ENCODE assay signal across 15 cellular contexts in genomic region chr22:26416256-26416655, GRCh38. TPM values are rescaled to one million over a fixed set of nuclear protein-coding genes. Genes with fewer than 3 reads are reported as not detected.
DNase-seq lines count a peak whose midpoint lies in the region; ATAC-seq, FAIRE-seq and TF ChIP-seq lines count a peak whose summit lies in the region.
"Had no signal": no experiment of that assay in that cellular context is flagged by ENCODE, and none has a peak within 500 bp of the region (broad histone marks: within the 10 kb centered on the region; RNA-seq: fewer than 3 reads in every experiment).

No MANE protein-coding gene starts in this region.

- H3K36me3 ChIP-seq in HCT116 (ENCODE audit: control insufficient read depth in 1 of 2, insufficient read depth in 2 of 2, low read length in 2 of 2): no peaks in the 10 kb centered on the region
- H3K36me3 ChIP-seq in RWPE2 (ENCODE audit: low read depth): no peaks in the 10 kb centered on the region
- H3K36me3 ChIP-seq in H1 (ENCODE audit: control insufficient read depth in 2 of 4, insufficient read depth in 4 of 4, low read length in 3 of 4): no peaks in the 10 kb centered on the region
- no peaks in the 10 kb centered on the region for H3K36me3 ChIP-seq in trophoblast cell (ENCODE audit: control insufficient read depth in 1 of 2, insufficient read depth in 2 of 2, low read length in 2 of 2)

- RAD21 ChIA-PET in HCT116 (lab: Charles Lee; ENCODE audit: low non-redundant PET in 1 of 2, low total read pairs in 2 of 2, uncharacterized antibody in 2 of 2, unreplicated experiment in 2 of 2): no interaction called here

- 82% methylated on average over 4 of the region's 4 CpGs; no CpG with 5 or more reads in 1 of the 2 experiments for WGBS in H1 (ENCODE audit: extremely low coverage in 1 of 2, insufficient coverage in 1 of 2, insufficient read length in 1 of 2, insufficient replicate concordance in 2 of 2, low coverage in 1 of 2, low lambda C conversion rate in 2 of 2, missing lambda C conversion rate in 1 of 2), 2 experiments
- no CpG with 5 or more reads among the region's 4 CpGs for WGBS in trophoblast cell (ENCODE audit: extremely low coverage, insufficient coverage, insufficient read length)

- no peak overlapping the region for H2BK120ac ChIP-seq in H1 (replicated peaks; ENCODE audit: low read depth, low read length)
- peak overlapping the region; percentile 56 for H2BK120ac ChIP-seq in trophoblast cell (ENCODE audit: insufficient read depth, low read length, poor library complexity)

- H4K5ac ChIP-seq in H1 (ENCODE audit: insufficient read length, low read depth, low read length): no peak overlapping the region

- H4K12ac ChIP-seq in trophoblast cell (ENCODE audit: low read depth, low read length): no peak overlapping the region

- no peaks in the 10 kb centered on the region for H3K79me2 ChIP-seq in HCT116 (ENCODE audit: insufficient read depth, low read length)
- H3K79me2 ChIP-seq in H1 (ENCODE audit: control insufficient read depth in 1 of 2, insufficient read depth in 2 of 2, low read length in 2 of 2): no peaks in the 10 kb centered on the region
- no peaks in the 10 kb centered on the region for H3K79me2 ChIP-seq in trophoblast cell (ENCODE audit: control insufficient read depth, insufficient read depth, low read length, poor library complexity)

- H3K79me1 ChIP-seq in H1 (ENCODE audit: low read depth, low read length) (no peaks in the 10 kb centered on the region), trophoblast cell (ENCODE audit: low read length) (peaks cover 15% of the 10 kb centered on the region)

- H3K9me2 ChIP-seq in HCT116 (ENCODE audit: insufficient read depth): no peaks in the 10 kb centered on the region

- H2AFZ ChIP-seq in HCT116 (ENCODE audit: low read depth, low read length, poor library complexity, severe bottlenecking) (no peak overlapping the region), H1 (ENCODE audit: low read length) (no peak overlapping the region), trophoblast cell (ENCODE audit: insufficient read depth, low read length, poor library complexity) (no peak overlapping the region)

- no peak for TF ChIP-seq CTCF in HCT116 (IDR thresholded peaks at IDR 0.05 in 2 of 3, conservative IDR thresholded peaks at IDR 0.05 in 1 of 3; ENCODE audit: borderline replicate concordance in 1 of 3, insufficient read depth in 1 of 3, low read depth in 2 of 3, low read length in 2 of 3)
- TF ChIP-seq CTCF in RWPE2 (IDR thresholded peaks at IDR 0.05; ENCODE audit: poor library complexity, severe bottlenecking): no peak
- no peak for TF ChIP-seq CTCF in H1 (IDR thresholded peaks at IDR 0.05; ENCODE audit: control extremely low read depth in 1 of 3, insufficient read depth in 1 of 3, low read depth in 1 of 3, low read length in 3 of 3)

- H3K4me3 ChIP-seq in HCT116 (replicated peaks in 1 of 2; ENCODE audit: low read depth in 1 of 2, low read length in 2 of 2) (no peak overlapping the region), RWPE2 (ENCODE audit: severe bottlenecking) (no peak overlapping the region), H1 (ENCODE audit: extremely low read depth in 1 of 4, insufficient read depth in 2 of 4, low read depth in 3 of 4, low read length in 4 of 4) (no peak overlapping the region), trophoblast cell (ENCODE audit: low read depth, low read length) (no peak overlapping the region)

- no peak overlapping the region for H3K27ac ChIP-seq in HCT116 (ENCODE audit: low read depth, low read length)
- peak overlapping the region; percentile 92 for H3K27ac ChIP-seq in RWPE2 (ENCODE audit: poor library complexity, severe bottlenecking)
- H3K27ac ChIP-seq in H1 (ENCODE audit: low read depth, low read length): no peak overlapping the region
- peak overlapping the region; percentile 87 for H3K27ac ChIP-seq in trophoblast cell (ENCODE audit: low read depth, low read length)

- H3K23ac ChIP-seq in H1 (ENCODE audit: insufficient read length) (no peak overlapping the region), trophoblast cell (ENCODE audit: low read length) (no peak overlapping the region)

- no peak overlapping the region for H2AK5ac ChIP-seq in H1 (ENCODE audit: low read depth, low read length)
- no peak overlapping the region for H2AK5ac ChIP-seq in trophoblast cell (ENCODE audit: low read length)

- H3K4ac ChIP-seq in H1 (replicated peaks; ENCODE audit: insufficient read length, low read depth, low read length) (no peak overlapping the region), trophoblast cell (ENCODE audit: low read depth, low read length) (no peak overlapping the region)

- H4K91ac ChIP-seq in H1 (replicated peaks; ENCODE audit: insufficient read length, low read length) (no peak overlapping the region), trophoblast cell (ENCODE audit: low read depth, low read length) (peak overlapping the region; percentile 83)

- no peak overlapping the region for H2BK20ac ChIP-seq in H1 (ENCODE audit: low read length)

- H4K8ac ChIP-seq in H1 (ENCODE audit: extremely low read depth, insufficient read depth, low read length): no peak overlapping the region
- H4K8ac ChIP-seq in trophoblast cell (ENCODE audit: low read depth, low read length): no peak overlapping the region

- no peaks in the 10 kb centered on the region for H3K23me2 ChIP-seq in H1 (ENCODE audit: low read depth, low read length)

- no peak for TF ChIP-seq RAD21 in HCT116 (IDR thresholded peaks at IDR 0.05; ENCODE audit: low read depth)
- no peak for TF ChIP-seq RAD21 in H1 (IDR thresholded peaks at IDR 0.05 in 1 of 2, conservative IDR thresholded peaks at IDR 0.05 in 1 of 2; ENCODE audit: low read depth in 2 of 2, low read length in 2 of 2)

- H3K4me1 ChIP-seq in HCT116 (ENCODE audit: control insufficient read depth in 1 of 2, insufficient read depth in 2 of 2, low read length in 2 of 2) (peaks cover 11 to 14% of the 10 kb centered on the region in 2 experiments), RWPE2 (ENCODE audit: insufficient read depth, poor library complexity, severe bottlenecking) (peaks cover 20% of the 10 kb centered on the region), H1 (replicated peaks in 1 of 4; ENCODE audit: control insufficient read depth in 3 of 4, insufficient read depth in 4 of 4, low read length in 3 of 4) (no peaks in the 10 kb centered on the region), trophoblast cell (ENCODE audit: control insufficient read depth in 1 of 2, insufficient read depth in 2 of 2, low read length in 2 of 2) (peaks cover 19 to 22% of the 10 kb centered on the region in 2 experiments)

- H3K14ac ChIP-seq in H1 (ENCODE audit: insufficient read length) (no peak overlapping the region), trophoblast cell (ENCODE audit: low read length) (peak overlapping the region; percentile 28)

- H3K9me3 ChIP-seq in HCT116 (ENCODE audit: control insufficient read depth in 1 of 2, insufficient read depth in 1 of 2, low read depth in 1 of 2, low read length in 2 of 2): 0 out of 4 replicates have a peak, but pooled peaks cover 0 to under 1% of the 10 kb centered on the region in 2 experiments
- no peaks in the 10 kb centered on the region for H3K9me3 ChIP-seq in RWPE2 (ENCODE audit: severe bottlenecking)
- H3K9me3 ChIP-seq in H1 (ENCODE audit: insufficient read depth in 2 of 2, low read depth in 1 of 2, low read length in 1 of 2): no peaks in the 10 kb centered on the region
- H3K9me3 ChIP-seq in trophoblast cell (ENCODE audit: insufficient read depth, low read depth, low read length): peaks cover 2% of the 10 kb centered on the region

- H2BK5ac ChIP-seq in H1 (ENCODE audit: low read depth, low read length): no peak overlapping the region
- H2BK5ac ChIP-seq in trophoblast cell (ENCODE audit: low read depth, low read length, poor library complexity): peak overlapping the region; percentile 75

- H3K4me2 ChIP-seq in HCT116 (ENCODE audit: low read length) (peak overlapping the region; percentile 49; the same call in 1 of the 2 replicates), H1 (ENCODE audit: insufficient read depth in 1 of 2, low read depth in 2 of 2, low read length in 2 of 2) (no peak overlapping the region; a peak in 1 of 4 replicates), trophoblast cell (ENCODE audit: low read length) (no peak overlapping the region)

- TF ChIP-seq POLR2A in HCT116 (IDR thresholded peaks at IDR 0.05; ENCODE audit: borderline replicate concordance, extremely low read depth, insufficient read depth, insufficient read length) (no peak), H1 (IDR thresholded peaks at IDR 0.05; ENCODE audit: control extremely low read depth in 1 of 2, low read depth in 2 of 2, low read length in 2 of 2) (no peak)

- intact Hi-C loops in HCT116 (cut with micrococcal nuclease): no loop called here

- ATAC-seq in HCT116 (no peak), RWPE2 (ENCODE audit: low read depth) (peak; percentile 56), HG03565 (IDR thresholded peaks at IDR 0.05; ENCODE audit: unreplicated experiment) (no peak)
- ATAC-seq: CD8-positive, alpha-beta T cell had no signal

- no peak for DNase-seq in HCT116 (ENCODE audit: low read depth, low spot score)
- no peak for DNase-seq in RWPE2 (ENCODE audit: low spot score)
- DNase-seq in H1 (ENCODE audit: low read depth in 1 of 2, low spot score in 2 of 2): no peak
- no peak for DNase-seq in trophoblast cell
- DNase-seq in NCI-H774 (lab: John Stamatoyannopoulos, UW): no peak
- no peak for DNase-seq in SK-N-DZ (ENCODE audit: low spot score)
- DNase-seq: CD8-positive, alpha-beta T cell; COR-L47; DMS153; DND-41; GDM1 had no signal

- 0 out of 2 replicates have a peak overlapping the region, but pooled peaks have one; percentile 50 for H2BK12ac ChIP-seq in H1 (ENCODE audit: low read depth, low read length)
- H2BK12ac ChIP-seq in trophoblast cell (ENCODE audit: low read length): peak overlapping the region; percentile 50

- H4K20me1 ChIP-seq in HCT116 (ENCODE audit: insufficient read depth) (no peaks in the 10 kb centered on the region), H1 (replicated peaks in 1 of 2; ENCODE audit: control insufficient read depth in 1 of 2, insufficient read depth in 2 of 2, low read length in 2 of 2) (no peaks in the 10 kb centered on the region)

- no peak for FAIRE-seq in H1 (lab: Jason Lieb, UNC)
- FAIRE-seq: A204.1, D721Med, GM19239 had no signal

- CTCF ChIA-PET in HCT116 (lab: Charles Lee) (no interaction called here), H1 (lab: Charles Lee; ENCODE audit: partially characterized antibody) (interaction anchor here (0.9 to 3.8 kb wide), 8 partner anchors 10 to 58 kb away, joined by 3 to 15 read pairs (median 5); no protein-coding TSS in a partner anchor)

- H3K27me3 ChIP-seq in HCT116 (ENCODE audit: insufficient read depth, low read length): peaks cover 66% of the 10 kb centered on the region
- H3K27me3 ChIP-seq in RWPE2 (ENCODE audit: insufficient read depth, poor library complexity, severe bottlenecking): no peaks in the 10 kb centered on the region
- H3K27me3 ChIP-seq in H1 (replicated peaks in 1 of 4; ENCODE audit: control insufficient read depth in 3 of 4, extremely low read depth in 1 of 4, insufficient read depth in 3 of 4, low read length in 3 of 4): 0 out of 7 replicates have a peak, but pooled peaks cover 0 to 4% (median 0%) of the 10 kb centered on the region in 4 experiments
- no peaks in the 10 kb centered on the region for H3K27me3 ChIP-seq in trophoblast cell (ENCODE audit: insufficient read depth, low read length)

- H3K9ac ChIP-seq in HCT116 (ENCODE audit: low read length): no peak overlapping the region
- no peak overlapping the region for H3K9ac ChIP-seq in H1 (replicated peaks in 1 of 4; ENCODE audit: extremely low read depth in 1 of 4, low read depth in 3 of 4, low read length in 3 of 4)
- H3K9ac ChIP-seq in trophoblast cell (ENCODE audit: low read length): no peak overlapping the region

- H2BK15ac ChIP-seq in H1 (ENCODE audit: low read length): no peak overlapping the region

- no peak for TF ChIP-seq EP300 in H1 (IDR thresholded peaks at IDR 0.05; ENCODE audit: borderline replicate concordance in 1 of 2, low read depth in 2 of 2, low read length in 2 of 2)

- no peak overlapping the region for H3K56ac ChIP-seq in H1 (replicated peaks; ENCODE audit: insufficient read length, low read depth, low read length)

- POLR2A ChIA-PET in HCT116 (lab: Charles Lee): no interaction called here
- POLR2A ChIA-PET in H1 (lab: Charles Lee; ENCODE audit: partially characterized antibody): interaction anchor here (1.1 to 2.3 kb wide), 3 partner anchors 11 to 15 kb away, joined by 7 to 11 read pairs (median 9); partner anchors contain the start of gene ASPHD2

- H3K18ac ChIP-seq in H1 (ENCODE audit: extremely low read depth, low read length) (no peak overlapping the region), trophoblast cell (ENCODE audit: low read length) (no peak overlapping the region)

- BruUV-seq in HCT116 (replicated peaks; lab: Mats Ljungman, UMichigan): no TSS peak

RNA-seq across cellular contexts. Expression of gene ASPHD2, which starts 12.8 kb away (rescaled TPM):
- total RNA-seq in HCT116 (2021; ENCODE audit: unreplicated experiment): 4.1 TPM
- polyA plus RNA-seq in HCT116 (2012): 2.6 and 3.3 TPM in 2 replicates
- total RNA-seq in H1 (2021; fragmentation: NEBNext Ultra II Directional; extraction: Animal tissue kit (Norgen Biotek cat#: 25700)): 11.0 and 11.1 TPM in 2 replicates
- 7.2 and 8.1 TPM in 2 replicates for polyA plus RNA-seq in H1 (2011; rRNA removed)
- polyA plus RNA-seq in H1 (2011; cell fraction: cytosol; rRNA removed): 6.7 TPM
- 7.9 TPM for polyA plus RNA-seq in H1 (2011; cell fraction: nucleus; rRNA removed)
- 5.3 to 7.6 TPM (median 7.1 TPM) in 4 replicates for polyA plus RNA-seq in H1 (2012, experiment 1 of 2)
- polyA plus RNA-seq in H1 (2012, experiment 2 of 2): 5.6 TPM
- 8.7 TPM for polyA plus RNA-seq in H1 (2013, experiment 1 of 2)
- 8.7 TPM for polyA plus RNA-seq in H1 (2013, experiment 2 of 2)
- polyA minus RNA-seq in H1 (2011; rRNA and poly(A)+ RNA removed): 8.7 and 9.2 TPM in 2 replicates
- 6.6 TPM for polyA minus RNA-seq in H1 (2011; cell fraction: cytosol; rRNA and poly(A)+ RNA removed)
- 7.5 TPM for polyA minus RNA-seq in H1 (2011; cell fraction: nucleus; rRNA and poly(A)+ RNA removed)
- 9.5 and 9.9 TPM in 2 replicates for polyA plus RNA-seq in trophoblast cell (2013)
- 6.3 and 6.6 TPM in 2 replicates for polyA plus RNA-seq in SK-N-DZ (2014; cell fraction: cytosol; rRNA removed)
- 1.8 and 2.7 TPM in 2 replicates for polyA plus RNA-seq in SK-N-DZ (2014; cell fraction: nucleus; rRNA removed)

Comparison
In these comparisons a context has a peak if more than half of its experiments do, and no peak if none do; other contexts are left out.
1. H3K27ac ChIP-seq: peak in RWPE2 (single experiment) and trophoblast cell (single experiment); none in HCT116 (single experiment) and H1 (single experiment).